22 cellular contexts compared by ENCODE assay signal in genomic region chr9:132551556-132551955, GRCh38. TPM values are rescaled to one million over a fixed set of nuclear protein-coding genes. Genes with fewer than 3 reads are reported as not detected.
DNase-seq lines count a peak whose midpoint lies in the region; ATAC-seq, FAIRE-seq and TF ChIP-seq lines count a peak whose summit lies in the region.
"Had no signal": no experiment of that assay in that cellular context is flagged by ENCODE, and none has a peak within 500 bp of the region (broad histone marks: within the 10 kb centered on the region; RNA-seq: fewer than 3 reads in every experiment).

No MANE protein-coding gene starts in this region.

- WGBS in K562 (ENCODE audit: insufficient coverage, low coverage, missing lambda C conversion rate) = 0% methylated on average over 13 of the region's 13 CpGs
- no CpG with 5 or more reads among the region's 13 CpGs for WGBS in neuronal stem cell (ENCODE audit: extremely low coverage in 2 of 2, insufficient read length in 2 of 2, insufficient replicate concordance in 1 of 2), 2 donors

- peaks cover 43 to 65% of the 10 kb centered on the region in 2 experiments for H3K27me3 ChIP-seq in K562 (ENCODE audit: control insufficient read depth in 2 of 2, insufficient read depth in 2 of 2, low read length in 2 of 2)
- peaks cover 0 to 5% (median 0%) of the 10 kb centered on the region in 3 experiments for H3K27me3 ChIP-seq in neuronal stem cell (ENCODE audit: control insufficient read depth in 3 of 3, insufficient read depth in 3 of 3, low read depth in 1 of 3, low read length in 3 of 3)
- H3K27me3 ChIP-seq: BE2C had no signal

- H3K79me2 ChIP-seq in K562 (ENCODE audit: control insufficient read depth, insufficient read depth, low read length) = no peaks in the 10 kb centered on the region

- H3K4me3 ChIP-seq in K562 (no peak overlapping the region), neuronal stem cell (ENCODE audit: low read length in 2 of 2) (no peak overlapping the region)
- H3K4me3 ChIP-seq: GM23338 had no signal

- intact Hi-C loops in K562 (cut with micrococcal nuclease) = no loop called here

- no peak overlapping the region for H3K23ac ChIP-seq in neuronal stem cell (ENCODE audit: low read depth, low read length, poor library complexity)

- H4K8ac ChIP-seq in neuronal stem cell (ENCODE audit: low read depth, low read length) = no peak overlapping the region

- TF ChIP-seq EP300 in K562 (IDR thresholded peaks at IDR 0.05; ENCODE audit: low read length) = no peak

- H3K36me3 ChIP-seq in K562 (ENCODE audit: control insufficient read depth, insufficient read depth, low read length) = no peaks in the 10 kb centered on the region
- H3K36me3 ChIP-seq in neuronal stem cell (replicated peaks in 1 of 2; ENCODE audit: control insufficient read depth in 2 of 2, insufficient read depth in 2 of 2, low read length in 2 of 2) = no peaks in the 10 kb centered on the region
- H3K36me3 ChIP-seq: BE2C had no signal

- H3K9me3 ChIP-seq in K562 (replicated peaks; ENCODE audit: control insufficient read depth, insufficient read depth, low read depth, low read length) (no peaks in the 10 kb centered on the region), neuronal stem cell (replicated peaks in 1 of 2; ENCODE audit: control insufficient read depth in 2 of 2, insufficient read depth in 1 of 2, low read depth in 1 of 2, low read length in 2 of 2) (no peaks in the 10 kb centered on the region)
- H3K9me3 ChIP-seq: BE2C had no signal

- in situ Hi-C loops in K562 (cut with MboI) = no loop called here

- H2BK5ac ChIP-seq in neuronal stem cell (ENCODE audit: low read length) = peak overlapping the region; percentile 85

- peaks cover 15% of the 10 kb centered on the region for H3K27me3 Mint-ChIP-seq in osteocyte (ENCODE audit: unreplicated experiment)

- no peak overlapping the region for H3K4me2 ChIP-seq in K562 (ENCODE audit: insufficient read depth, low read length)
- no peak overlapping the region for H3K4me2 ChIP-seq in neuronal stem cell (ENCODE audit: insufficient read depth, low read length, poor library complexity, severe bottlenecking)
- H3K4me2 ChIP-seq: GM23338 had no signal

- no peak for ATAC-seq in K562
- no peak for ATAC-seq in HG03469 (IDR thresholded peaks at IDR 0.05; ENCODE audit: unreplicated experiment)
- ATAC-seq: GM23338 had no signal

- H2AK5ac ChIP-seq in neuronal stem cell (ENCODE audit: low read depth, low read length) = peak overlapping the region; percentile 96

- peak overlapping the region; percentile 70 for H2BK15ac ChIP-seq in neuronal stem cell (ENCODE audit: low read length)

- peaks cover 5% of the 10 kb centered on the region for H4K20me1 ChIP-seq in K562 (replicated peaks; ENCODE audit: control insufficient read depth, insufficient read depth, low read length)

- no peaks in the 10 kb centered on the region for H3K36me3 Mint-ChIP-seq in osteocyte (ENCODE audit: unreplicated experiment)
- H3K36me3 Mint-ChIP-seq: CD4-positive, CD25-positive, alpha-beta regulatory T cell had no signal

- no peaks in the 10 kb centered on the region for H3K9me3 Mint-ChIP-seq in osteocyte (ENCODE audit: unreplicated experiment)
- H3K9me3 Mint-ChIP-seq: CD8-positive, alpha-beta memory T cell; GM23338 had no signal

- no peak for FAIRE-seq in K562 (lab: Jason Lieb, UNC)
- FAIRE-seq: A204.1, G401.6, GM12891, H54 had no signal

- H3K4me3 Mint-ChIP-seq in osteocyte (ENCODE audit: unreplicated experiment) = no peak overlapping the region
- H3K4me3 Mint-ChIP-seq: CD4-positive, CD25-positive, alpha-beta regulatory T cell; CD8-positive, alpha-beta memory T cell; GM23338 had no signal

- peaks cover 14% of the 10 kb centered on the region for H3K4me1 Mint-ChIP-seq in osteocyte (ENCODE audit: unreplicated experiment)
- H3K4me1 Mint-ChIP-seq: CD4-positive, CD25-positive, alpha-beta regulatory T cell; CD8-positive, alpha-beta memory T cell had no signal

- H3K18ac ChIP-seq in neuronal stem cell (ENCODE audit: low read length) = peak overlapping the region; percentile 94

- no peak overlapping the region for H4K91ac ChIP-seq in neuronal stem cell (ENCODE audit: low read depth, low read length, poor library complexity)

- no peak overlapping the region for H2AFZ ChIP-seq in K562 (ENCODE audit: low read depth, low read length)
- no peak overlapping the region for H2AFZ ChIP-seq in neuronal stem cell (ENCODE audit: low read length)
- H2AFZ ChIP-seq: GM23338 had no signal

- no peak overlapping the region for H3K4ac ChIP-seq in neuronal stem cell (ENCODE audit: low read length)

- H2BK120ac ChIP-seq in neuronal stem cell (ENCODE audit: low read depth, low read length) = no peak overlapping the region

- no peak overlapping the region for H2BK12ac ChIP-seq in neuronal stem cell (ENCODE audit: low read length)

- TF ChIP-seq RAD21 in K562 (CRISPR knock-in tag; conservative IDR thresholded peaks at IDR 0.05 in 1 of 2, IDR thresholded peaks at IDR 0.05 in 1 of 2) = no peak

- POLR2A ChIA-PET in K562 (lab: Yijun Ruan, JAX) = interaction anchor here (0.7 to 1.3 kb wide), 2 partner anchors 8 to 13 kb away, joined by 3 read pairs; no protein-coding TSS in a partner anchor

- H3K27ac ChIP-seq in K562 (ENCODE audit: extremely low read depth, low read depth, low read length) = no peak overlapping the region
- no peak overlapping the region for H3K27ac ChIP-seq in neuronal stem cell (replicated peaks; ENCODE audit: low read length)

- DNase-seq in NCI-H82 treated with DMSO at 0.1 percent for 48 hours (lab: John Stamatoyannopoulos, UW; ENCODE audit: unreplicated experiment) (peak; percentile 20), K562 (ENCODE audit: extremely low read depth in 1 of 4, low spot score in 3 of 4) (no peak), neuronal stem cell (ENCODE audit: low spot score) (no peak), osteocyte (ENCODE audit: extremely low spot score, unreplicated experiment) (no peak), NCI-H1092 treated with DMSO at 0.1 percent for 48 hours (lab: John Stamatoyannopoulos, UW) (no peak)
- DNase-seq: ACHN; BE2C; C1 segment of cervical spinal cord; CD4-positive, CD25-positive, alpha-beta regulatory T cell; CD8-positive, alpha-beta memory T cell; COR-L47; DMS 273 treated with DMSO at 0.1 percent for 48 hours; DMS53; DND-41; EL; HCEC 1CT had no signal

- TF ChIP-seq CTCF in K562 (IDR thresholded peaks at IDR 0.05 in 2 of 3, conservative IDR thresholded peaks at IDR 0.05 in 1 of 3; ENCODE audit: insufficient read depth in 2 of 3, low read depth in 1 of 3, low read length in 3 of 3) (no peak), osteocyte (IDR thresholded peaks at IDR 0.05) (no peak)

- H3K79me1 ChIP-seq in neuronal stem cell (ENCODE audit: low read depth, low read length) = no peaks in the 10 kb centered on the region

- TF ChIP-seq POLR2A in K562 (conservative IDR thresholded peaks at IDR 0.05) = no peak

- H3K4me1 ChIP-seq in K562 (replicated peaks in 1 of 2; ENCODE audit: control insufficient read depth in 2 of 2, insufficient read depth in 2 of 2, low read length in 2 of 2) = peaks cover 0 to 5% of the 10 kb centered on the region in 2 experiments; a peak in 1 of 5 replicates
- peaks cover 31 to 40% of the 10 kb centered on the region in 2 donors for H3K4me1 ChIP-seq in neuronal stem cell (ENCODE audit: control insufficient read depth in 2 of 2, insufficient read depth in 1 of 2, low read depth in 1 of 2, low read length in 2 of 2)

- no peak overlapping the region for H3K27ac Mint-ChIP-seq in osteocyte (ENCODE audit: unreplicated experiment)
- H3K27ac Mint-ChIP-seq: CD4-positive, CD25-positive, alpha-beta regulatory T cell; GM23338 had no signal

- no peaks in the 10 kb centered on the region for H3K9me1 ChIP-seq in K562 (ENCODE audit: control insufficient read depth, insufficient read depth, low read length)

- CTCF ChIA-PET in K562 (lab: Yijun Ruan, JAX; ENCODE audit: low intra/inter-chr PET ratio) = no interaction called here

- H3K9ac ChIP-seq in K562 (ENCODE audit: insufficient read depth in 1 of 2, low read depth in 2 of 2, low read length in 2 of 2) = no peak overlapping the region
- H3K9ac ChIP-seq in neuronal stem cell (ENCODE audit: low read depth, low read length, poor library complexity) = no peak overlapping the region

- BruUV-seq in K562 (replicated peaks; lab: Mats Ljungman, UMichigan) = no TSS peak

- H3K14ac ChIP-seq in neuronal stem cell (ENCODE audit: low read length) = no peak overlapping the region

TF ChIP-seq in K562, 482 proteins besides CTCF, POLR2A, EP300 and RAD21 (continues in another document):
- TF ChIP-seq, protein P1, sequence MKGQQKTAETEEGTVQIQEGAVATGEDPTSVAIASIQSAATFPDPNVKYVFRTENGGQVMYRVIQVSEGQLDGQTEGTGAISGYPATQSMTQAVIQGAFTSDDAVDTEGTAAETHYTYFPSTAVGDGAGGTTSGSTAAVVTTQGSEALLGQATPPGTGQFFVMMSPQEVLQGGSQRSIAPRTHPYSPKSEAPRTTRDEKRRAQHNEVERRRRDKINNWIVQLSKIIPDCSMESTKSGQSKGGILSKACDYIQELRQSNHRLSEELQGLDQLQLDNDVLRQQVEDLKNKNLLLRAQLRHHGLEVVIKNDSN (CRISPR knock-in tag; IDR thresholded peaks at IDR 0.05) = peak; percentile 37

RNA-seq across cellular contexts. Expression of gene BARHL1, which starts 30.9 kb away (rescaled TPM):
- total RNA-seq in K562 (2011; cell fraction: chromatin; rRNA removed; ENCODE audit: low replicate concordance) = not detected in 2 replicates
- total RNA-seq in K562 (2011; cell fraction: nucleolus; rRNA removed) = not detected in 2 replicates
- not detected in 2 replicates for total RNA-seq in K562 (2011; cell fraction: nucleoplasm; rRNA removed)
- not detected in 2 replicates for total RNA-seq in K562 (2014; rRNA removed)
- not detected in 2 replicates for total RNA-seq in K562 (2014; rRNA removed; fragmentation: Illumina TruSeq; extraction: Trizol)
- not detected in 2 replicates for total RNA-seq in K562 (2015; rRNA removed; fragmentation: Illumina TruSeq; extraction: Trizol)
- total RNA-seq in K562 (2021) = not detected in 2 replicates
- not detected in 2 replicates for polyA plus RNA-seq in K562 (2011; rRNA removed)
- not detected in 2 replicates for polyA plus RNA-seq in K562 (2011; cell fraction: cytosol; rRNA removed)
- not detected in 2 replicates for polyA plus RNA-seq in K562 (2011; cell fraction: nucleus; rRNA removed)
- polyA plus RNA-seq in K562 (2012) = 0.07 TPM in 1 of 2 replicates, not detected in the other
- not detected in 2 replicates for polyA plus RNA-seq in K562 (2014; fragmentation: Illumina TruSeq; extraction: Trizol)
- polyA plus RNA-seq in K562 (2014; fragmentation: Nextera tagmentation; extraction: Ambion mirVana) = not detected
- not detected in 2 replicates for polyA plus RNA-seq in K562 (2014; rRNA removed)
- not detected in 2 replicates for polyA minus RNA-seq in K562 (2011; rRNA and poly(A)+ RNA removed)
- polyA minus RNA-seq in K562 (2011; cell fraction: cytosol; rRNA and poly(A)+ RNA removed) = not detected in 2 replicates
- polyA minus RNA-seq in K562 (2011; cell fraction: nucleus; rRNA and poly(A)+ RNA removed) = not detected in 2 replicates
- 0.08 TPM for polyA plus RNA-seq in neuronal stem cell (2013, experiment 1 of 2)
- polyA plus RNA-seq in neuronal stem cell (2013, experiment 2 of 2) = 0.10 TPM
- total RNA-seq in osteocyte = not detected in 2 replicates
- total RNA-seq: CD4-positive, CD25-positive, alpha-beta regulatory T cell; CD8-positive, alpha-beta memory T cell; GM23338 had no signal
- polyA plus RNA-seq: CD4-positive, CD25-positive, alpha-beta regulatory T cell; CD8-positive, alpha-beta memory T cell; GM23338 had no signal
